Comparison of ENCODE assay signal across 8 cellular contexts in the genomic region with DNA sequence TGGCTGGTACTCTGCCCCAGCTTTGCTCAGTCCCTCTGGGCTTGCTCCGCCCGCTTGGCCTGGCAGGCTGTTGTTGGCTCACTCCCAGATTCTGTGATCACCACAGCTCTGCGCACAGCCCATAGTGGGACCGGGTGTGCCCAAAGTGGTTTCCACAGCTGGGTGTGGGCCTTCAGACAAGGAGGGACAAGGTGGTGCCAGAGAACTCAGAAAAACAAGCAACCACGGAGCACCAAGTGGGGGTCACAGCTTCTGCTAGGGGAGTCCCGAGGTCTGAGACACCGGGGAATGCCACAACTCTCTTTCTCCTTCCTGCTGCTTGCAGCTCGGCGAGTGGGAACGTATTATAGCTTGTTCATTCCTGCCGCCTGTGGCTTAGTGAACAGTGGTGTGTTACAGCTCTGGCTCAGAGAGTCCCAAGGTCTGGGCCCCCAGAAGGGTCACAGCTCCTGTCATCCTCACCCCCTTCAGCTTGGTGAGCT. TPM values are rescaled to one million over a fixed set of nuclear protein-coding genes. Genes with fewer than 3 reads are reported as not detected.
DNase-seq lines count a peak whose midpoint lies in the region; ATAC-seq, FAIRE-seq and TF ChIP-seq lines count a peak whose summit lies in the region.

No MANE protein-coding gene starts in this region.

- WGBS in pancreas, 2 donors: 71 to 84% methylated on average over 11 of the region's 11 CpGs

- intact Hi-C loops in pancreas (cut with DNase I): no loop called here
- intact Hi-C loops in activated CD4-positive, alpha-beta T cell treated with anti-CD3 and anti-CD28 coated beads, Interleukin-2, amount 10 ng/mL, durations not matched to agents 24 days and 14 days (cut with micrococcal nuclease): no loop called here

- H3K9me3 ChIP-seq in pancreas (no peaks in the 10 kb centered on the region), BE2C (no peaks in the 10 kb centered on the region)

- H3K36me3 Mint-ChIP-seq in activated CD4-positive, alpha-beta T cell treated with anti-CD3 and anti-CD28 coated beads, Interleukin-2, amount 10 ng/mL, durations not matched to agents 24 days and 14 days (ENCODE audit: low read depth): no peaks in the 10 kb centered on the region

- TF ChIP-seq CTCF in pancreas (IDR thresholded peaks at IDR 0.05) (no peak), BE2C (IDR thresholded peaks at IDR 0.05; ENCODE audit: low read depth, low read length) (no peak)

- H3K27me3 Mint-ChIP-seq in activated CD4-positive, alpha-beta T cell treated with anti-CD3 and anti-CD28 coated beads, Interleukin-2, amount 10 ng/mL, durations not matched to agents 24 days and 14 days: no peaks in the 10 kb centered on the region

- peak; percentile 22 for ATAC-seq in GM18519 (IDR thresholded peaks at IDR 0.05; ENCODE audit: low FRiP score, unreplicated experiment)
- peak; percentile 40 for ATAC-seq in HG03108 (IDR thresholded peaks at IDR 0.05; ENCODE audit: unreplicated experiment)
- ATAC-seq in pancreas: peak in 3 of 4 donors; percentile 74 to 83 (median 75)
- ATAC-seq in HG02938 (IDR thresholded peaks at IDR 0.05; ENCODE audit: unreplicated experiment): no peak

- no peaks in the 10 kb centered on the region for H3K9me3 Mint-ChIP-seq in activated CD4-positive, alpha-beta T cell treated with anti-CD3 and anti-CD28 coated beads, Interleukin-2, amount 10 ng/mL, durations not matched to agents 24 days and 14 days

- peak overlapping the region; percentile 98 for H3K27ac ChIP-seq in epithelial cell of prostate
- H3K27ac ChIP-seq in pancreas: no peak overlapping the region

- FAIRE-seq in pancreas (lab: Jason Lieb, UNC): no peak

- H3K4me3 ChIP-seq in pancreas (no peak overlapping the region), BE2C (ENCODE audit: low read depth, low read length) (no peak overlapping the region)

- H3K36me3 ChIP-seq in pancreas: no peaks in the 10 kb centered on the region
- H3K36me3 ChIP-seq in BE2C: no peaks in the 10 kb centered on the region

- no peaks in the 10 kb centered on the region for H3K4me1 Mint-ChIP-seq in activated CD4-positive, alpha-beta T cell treated with anti-CD3 and anti-CD28 coated beads, Interleukin-2, amount 10 ng/mL, durations not matched to agents 24 days and 14 days

- H3K4me3 Mint-ChIP-seq in activated CD4-positive, alpha-beta T cell treated with anti-CD3 and anti-CD28 coated beads, Interleukin-2, amount 10 ng/mL, durations not matched to agents 24 days and 14 days: no peak overlapping the region

- H3K27me3 ChIP-seq in pancreas: no peaks in the 10 kb centered on the region
- no peaks in the 10 kb centered on the region for H3K27me3 ChIP-seq in BE2C

- DNase-seq in epithelial cell of prostate (ENCODE audit: low read depth, low spot score) (peak; percentile 75), pancreas (peak in 4 of 6 donors; percentile 8 to 56 (median 30)), NCI-H2171 treated with DMSO at 0.1 percent for 48 hours (lab: John Stamatoyannopoulos, UW) (no peak), BE2C (no peak)
- no peak for DNase-seq in activated CD4-positive, alpha-beta T cell treated with anti-CD3 and anti-CD28 coated beads, Interleukin-2, amount 10 ng/mL, durations not matched to agents 24 days and 14 days

- H3K4me1 ChIP-seq in pancreas (no peaks in the 10 kb centered on the region), BE2C (no peaks in the 10 kb centered on the region)

- no peak overlapping the region for H3K27ac Mint-ChIP-seq in activated CD4-positive, alpha-beta T cell treated with anti-CD3 and anti-CD28 coated beads, Interleukin-2, amount 10 ng/mL, durations not matched to agents 24 days and 14 days

RNA-seq across cellular contexts. Expression of gene KYNU, which starts 9.1 kb away (rescaled TPM):
- 1 to 10 TPM in 2 of 6 donors, under 1 TPM in 4; 0.12 to 2.6 (median 0.71) TPM for total RNA-seq in pancreas
- under 1 TPM; 0.23 to 0.40 TPM for polyA plus RNA-seq in pancreas
- not detected in 2 replicates for total RNA-seq in activated CD4-positive, alpha-beta T cell treated with anti-CD3 and anti-CD28 coated beads, Interleukin-2, amount 10 ng/mL, durations not matched to agents 24 days and 14 days
- polyA plus RNA-seq in BE2C (2012; ENCODE audit: insufficient read depth, insufficient read length, low read depth): not detected

Comparison
In these comparisons a context has a peak if more than half of its experiments do, and no peak if none do; other contexts are left out.
1. DNase-seq: peak in epithelial cell of prostate (single experiment) and pancreas (4 of 6); none in NCI-H2171 treated with DMSO at 0.1 percent for 48 hours (single experiment), activated CD4-positive, alpha-beta T cell treated with anti-CD3 and anti-CD28 coated beads, Interleukin-2, amount 10 ng/mL, durations not matched to agents 24 days and 14 days (single experiment) and BE2C (single experiment).